ENCODE assay signal across 23 cellular contexts in the genomic region with DNA sequence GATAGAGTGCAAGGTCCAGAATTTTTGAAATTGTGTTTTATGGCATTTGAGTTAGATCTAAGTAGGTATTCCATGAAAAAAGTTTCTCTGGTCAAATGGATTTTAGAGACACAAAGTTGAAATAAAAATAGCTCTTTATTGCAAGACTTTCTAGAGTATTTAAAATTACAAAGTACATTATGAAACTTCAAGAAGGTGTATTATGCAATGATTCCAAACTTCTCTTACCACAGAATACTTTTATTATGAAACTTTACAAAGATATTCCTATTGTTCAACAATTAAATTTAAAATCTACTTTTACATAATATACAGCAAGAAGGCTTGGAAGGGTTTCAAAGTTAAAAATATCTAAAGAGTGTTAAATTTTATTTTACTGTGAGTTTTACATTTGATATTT.
"Had no signal": no experiment of that assay in that cellular context is flagged by ENCODE, and none has a peak within 500 bp of the region (broad histone marks: within the 10 kb centered on the region; RNA-seq: fewer than 3 reads in every experiment).

No MANE protein-coding gene starts in this region.

- H3K27ac ChIP-seq: brain microvascular endothelial cell, cardiac muscle cell, Peyer's patch had no signal

- DNase-seq: activated B cell treated with CpG ODN at 0.5 μM for 24 hours; activated CD4-positive, alpha-beta T cell treated with anti-CD3 and anti-CD28 coated beads for 1 hour; activated CD4-positive, alpha-beta T cell treated with anti-CD3 and anti-CD28 coated beads, Interleukin-2, amount 10 ng/mL, durations not matched to agents 24 days and 14 days; activated CD4-positive, alpha-beta T cell treated with anti-CD3 and anti-CD28 coated beads, Interleukin-2, amount 50 U/mL, for 48 hours; activated CD8-positive, alpha-beta memory T cell treated with anti-CD3 and anti-CD28 coated beads, Interleukin-2, amount 10 ng/mL, durations not matched to agents 7 days and 5 days; activated effector memory CD4-positive, alpha-beta T cell treated with anti-CD3 and anti-CD28 coated beads, Interleukin-2, amount 50 U/mL, for 16 hours; activated naive CD4-positive, alpha-beta T cell treated with Interleukin-2 at 50 U/mL for 16 hours; activated naive CD8-positive, alpha-beta T cell treated with anti-CD3 and anti-CD28 coated beads, Interleukin-2, amount 50 U/mL, for 24 hours; activated T-cell treated with anti-CD3 and anti-CD28 coated beads, Interleukin-2, amount 50 U/mL, for 24 hours; brain microvascular endothelial cell; KG1; NCI-H1092; NCI-H1417; NCI-H1930; NCI-H2107; NCI-H345; NCI-H510A; NCI-H526 treated with DMSO at 0.1 percent for 48 hours; NCI-H82; Peyer's patch; SHP77 had no signal

- H3K4me3 ChIP-seq: cardiac muscle cell, Peyer's patch had no signal

- H3K9me3 ChIP-seq: Peyer's patch had no signal

- ATAC-seq: activated CD8-positive, alpha-beta memory T cell treated with anti-CD3 and anti-CD28 coated beads, Interleukin-2, amount 10 ng/mL, durations not matched to agents 7 days and 5 days; activated naive CD4-positive, alpha-beta T cell treated with anti-CD3 and anti-CD28 coated beads, Interleukin-2, amount 50 U/mL, for 72 hours; activated naive CD8-positive, alpha-beta T cell treated with anti-CD3 and anti-CD28 coated beads, Interleukin-2, amount 50 U/mL, for 24 hours had no signal

- H3K36me3 ChIP-seq: brain microvascular endothelial cell, cardiac muscle cell, Peyer's patch had no signal

- H3K4me1 ChIP-seq: Peyer's patch had no signal

- H3K27me3 ChIP-seq: brain microvascular endothelial cell, cardiac muscle cell, Peyer's patch had no signal
